21 cellular contexts compared by ENCODE assay signal in the genomic region with DNA sequence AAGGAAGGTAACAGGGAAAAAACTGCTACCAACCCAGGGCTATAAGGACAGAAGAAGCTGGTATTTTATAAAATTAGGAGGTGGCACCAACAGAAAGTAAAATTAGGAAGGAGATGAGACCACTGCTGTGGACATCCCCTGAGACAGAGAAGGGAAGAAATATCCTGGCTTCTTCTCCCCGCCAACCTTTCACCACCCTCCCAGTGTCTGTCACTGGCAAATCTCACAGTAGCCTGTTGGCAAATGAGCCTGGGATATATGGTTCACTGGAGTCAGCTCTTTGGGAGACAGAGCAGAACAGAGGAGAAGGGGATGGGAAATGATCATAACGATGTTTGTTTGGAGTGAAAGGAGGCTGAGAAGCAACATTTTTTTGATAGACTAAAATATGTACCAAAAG.
"Had no signal": no experiment of that assay in that cellular context is flagged by ENCODE, and none has a peak within 500 bp of the region (broad histone marks: within the 10 kb centered on the region; RNA-seq: fewer than 3 reads in every experiment).

No MANE protein-coding gene starts in this region.

- H3K27ac Mint-ChIP-seq: T-cell had no signal

- H3K36me3 Mint-ChIP-seq: T-cell had no signal

- H3K9me3 Mint-ChIP-seq: T-cell had no signal

- DNase-seq: IMR-90, Kasumi-1, MM.1S, NCI-H1092 treated with DMSO at 0.1 percent for 48 hours, NCI-H1436, NCI-H187, NCI-H2029, NCI-H2081 treated with DMSO at 0.1 percent for 48 hours, NCI-H2171, NCI-H226, NCI-H446, NCI-H510A, NCI-H524 treated with DMSO at 0.1 percent for 48 hours, Right ventricle myocardium superior, RPMI8226, SK-N-SH, SW 1271, T-cell had no signal

- H3K9me3 ChIP-seq: SJSA1, SK-N-SH had no signal

- H3K36me3 ChIP-seq: SJSA1 had no signal

- H3K4me1 Mint-ChIP-seq: T-cell had no signal

- H3K27me3 ChIP-seq: SJSA1 had no signal

- ATAC-seq: HepG2, T-cell had no signal

- H3K4me3 Mint-ChIP-seq: T-cell had no signal

- H3K27me3 Mint-ChIP-seq: T-cell had no signal

- H3K27ac ChIP-seq: KMS-11, SJSA1 had no signal

- H3K4me3 ChIP-seq: SJSA1 had no signal
